Comparison of ENCODE assay signal across 1 cellular context in genomic region chr9:21802418-21803000, GRCh38.
TF ChIP-seq lines count a peak whose summit lies in the region.

TSS of gene MTAP (plus strand) at chr9:21802636. CDS start at chr9:21802749, 113 bp downstream.

TF ChIP-seq in GM23338, 12 proteins besides CTCF, POLR2A, EP300 and RAD21 (continued from another document):
- TF ChIP-seq, protein P1, sequence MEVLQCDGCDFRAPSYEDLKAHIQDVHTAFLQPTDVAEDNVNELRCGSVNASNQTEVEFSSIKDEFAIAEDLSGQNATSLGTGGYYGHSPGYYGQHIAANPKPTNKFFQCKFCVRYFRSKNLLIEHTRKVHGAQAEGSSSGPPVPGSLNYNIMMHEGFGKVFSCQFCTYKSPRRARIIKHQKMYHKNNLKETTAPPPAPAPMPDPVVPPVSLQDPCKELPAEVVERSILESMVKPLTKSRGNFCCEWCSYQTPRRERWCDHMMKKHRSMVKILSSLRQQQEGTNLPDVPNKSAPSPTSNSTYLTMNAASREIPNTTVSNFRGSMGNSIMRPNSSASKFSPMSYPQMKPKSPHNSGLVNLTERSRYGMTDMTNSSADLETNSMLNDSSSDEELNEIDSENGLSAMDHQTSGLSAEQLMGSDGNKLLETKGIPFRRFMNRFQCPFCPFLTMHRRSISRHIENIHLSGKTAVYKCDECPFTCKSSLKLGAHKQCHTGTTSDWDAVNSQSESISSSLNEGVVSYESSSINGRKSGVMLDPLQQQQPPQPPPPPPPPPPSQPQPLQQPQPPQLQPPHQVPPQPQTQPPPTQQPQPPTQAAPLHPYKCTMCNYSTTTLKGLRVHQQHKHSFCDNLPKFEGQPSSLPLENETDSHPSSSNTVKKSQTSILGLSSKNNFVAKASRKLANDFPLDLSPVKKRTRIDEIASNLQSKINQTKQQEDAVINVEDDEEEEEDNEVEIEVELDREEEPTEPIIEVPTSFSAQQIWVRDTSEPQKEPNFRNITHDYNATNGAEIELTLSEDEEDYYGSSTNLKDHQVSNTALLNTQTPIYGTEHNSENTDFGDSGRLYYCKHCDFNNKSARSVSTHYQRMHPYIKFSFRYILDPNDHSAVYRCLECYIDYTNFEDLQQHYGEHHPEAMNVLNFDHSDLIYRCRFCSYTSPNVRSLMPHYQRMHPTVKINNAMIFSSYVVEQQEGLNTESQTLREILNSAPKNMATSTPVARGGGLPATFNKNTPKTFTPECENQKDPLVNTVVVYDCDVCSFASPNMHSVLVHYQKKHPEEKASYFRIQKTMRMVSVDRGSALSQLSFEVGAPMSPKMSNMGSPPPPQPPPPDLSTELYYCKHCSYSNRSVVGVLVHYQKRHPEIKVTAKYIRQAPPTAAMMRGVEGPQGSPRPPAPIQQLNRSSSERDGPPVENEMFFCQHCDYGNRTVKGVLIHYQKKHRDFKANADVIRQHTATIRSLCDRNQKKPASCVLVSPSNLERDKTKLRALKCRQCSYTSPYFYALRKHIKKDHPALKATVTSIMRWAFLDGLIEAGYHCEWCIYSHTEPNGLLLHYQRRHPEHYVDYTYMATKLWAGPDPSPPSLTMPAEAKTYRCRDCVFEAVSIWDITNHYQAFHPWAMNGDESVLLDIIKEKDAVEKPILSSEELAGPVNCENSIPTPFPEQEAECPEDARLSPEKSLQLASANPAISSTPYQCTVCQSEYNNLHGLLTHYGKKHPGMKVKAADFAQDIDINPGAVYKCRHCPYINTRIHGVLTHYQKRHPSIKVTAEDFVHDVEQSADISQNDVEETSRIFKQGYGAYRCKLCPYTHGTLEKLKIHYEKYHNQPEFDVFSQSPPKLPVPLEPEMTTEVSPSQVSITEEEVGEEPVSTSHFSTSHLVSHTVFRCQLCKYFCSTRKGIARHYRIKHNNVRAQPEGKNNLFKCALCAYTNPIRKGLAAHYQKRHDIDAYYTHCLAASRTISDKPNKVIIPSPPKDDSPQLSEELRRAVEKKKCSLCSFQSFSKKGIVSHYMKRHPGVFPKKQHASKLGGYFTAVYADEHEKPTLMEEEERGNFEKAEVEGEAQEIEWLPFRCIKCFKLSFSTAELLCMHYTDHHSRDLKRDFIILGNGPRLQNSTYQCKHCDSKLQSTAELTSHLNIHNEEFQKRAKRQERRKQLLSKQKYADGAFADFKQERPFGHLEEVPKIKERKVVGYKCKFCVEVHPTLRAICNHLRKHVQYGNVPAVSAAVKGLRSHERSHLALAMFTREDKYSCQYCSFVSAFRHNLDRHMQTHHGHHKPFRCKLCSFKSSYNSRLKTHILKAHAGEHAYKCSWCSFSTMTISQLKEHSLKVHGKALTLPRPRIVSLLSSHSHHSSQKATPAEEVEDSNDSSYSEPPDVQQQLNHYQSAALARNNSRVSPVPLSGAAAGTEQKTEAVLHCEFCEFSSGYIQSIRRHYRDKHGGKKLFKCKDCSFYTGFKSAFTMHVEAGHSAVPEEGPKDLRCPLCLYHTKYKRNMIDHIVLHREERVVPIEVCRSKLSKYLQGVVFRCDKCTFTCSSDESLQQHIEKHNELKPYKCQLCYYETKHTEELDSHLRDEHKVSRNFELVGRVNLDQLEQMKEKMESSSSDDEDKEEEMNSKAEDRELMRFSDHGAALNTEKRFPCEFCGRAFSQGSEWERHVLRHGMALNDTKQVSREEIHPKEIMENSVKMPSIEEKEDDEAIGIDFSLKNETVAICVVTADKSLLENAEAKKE (CRISPR knock-in tag; IDR thresholded peaks at IDR 0.05): no peak
- peak; percentile 96 for TF ChIP-seq POLR2AphosphoS5 (IDR thresholded peaks at IDR 0.05; ENCODE audit: low read depth)
